In the genomic region with DNA sequence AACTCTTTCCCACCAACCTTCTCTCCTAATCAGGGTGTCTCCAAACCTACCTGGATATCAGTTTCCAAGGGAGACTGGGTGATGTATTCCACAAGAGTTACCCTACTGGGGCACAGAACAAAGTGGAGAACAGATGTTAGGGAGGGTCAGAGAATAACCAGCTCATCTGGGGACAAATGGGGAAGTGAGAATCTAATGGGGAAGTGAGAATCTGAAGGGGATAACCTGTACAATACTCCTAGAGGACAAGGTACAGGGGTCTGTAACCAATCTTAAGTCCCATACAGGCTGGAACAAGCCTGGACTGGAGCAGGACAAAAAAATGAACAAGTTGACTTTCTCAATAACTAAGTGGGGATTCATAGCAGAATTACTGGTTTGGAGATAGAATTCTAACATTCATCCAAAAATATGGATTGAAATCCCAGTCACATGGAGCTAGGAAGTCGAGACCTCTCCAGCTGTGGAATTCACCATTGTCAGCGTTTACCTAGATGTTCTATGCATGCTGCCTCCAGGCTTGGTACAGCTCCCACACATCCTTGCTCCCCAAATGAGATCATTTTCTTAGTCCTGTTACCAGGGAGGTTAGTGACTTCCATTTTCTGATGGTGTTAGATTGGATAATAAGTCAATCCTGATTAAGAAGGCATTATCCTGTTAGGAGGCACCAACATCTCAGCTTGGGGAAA, we compare ENCODE assay signal across 1 cellular context.
TF ChIP-seq lines count a peak whose summit lies in the region.

No MANE protein-coding gene starts in this region.

TF ChIP-seq in GM12878, 131 proteins besides CTCF, POLR2A, EP300 and RAD21 (continued from another document and continues in another):
- TF ChIP-seq, protein P1, sequence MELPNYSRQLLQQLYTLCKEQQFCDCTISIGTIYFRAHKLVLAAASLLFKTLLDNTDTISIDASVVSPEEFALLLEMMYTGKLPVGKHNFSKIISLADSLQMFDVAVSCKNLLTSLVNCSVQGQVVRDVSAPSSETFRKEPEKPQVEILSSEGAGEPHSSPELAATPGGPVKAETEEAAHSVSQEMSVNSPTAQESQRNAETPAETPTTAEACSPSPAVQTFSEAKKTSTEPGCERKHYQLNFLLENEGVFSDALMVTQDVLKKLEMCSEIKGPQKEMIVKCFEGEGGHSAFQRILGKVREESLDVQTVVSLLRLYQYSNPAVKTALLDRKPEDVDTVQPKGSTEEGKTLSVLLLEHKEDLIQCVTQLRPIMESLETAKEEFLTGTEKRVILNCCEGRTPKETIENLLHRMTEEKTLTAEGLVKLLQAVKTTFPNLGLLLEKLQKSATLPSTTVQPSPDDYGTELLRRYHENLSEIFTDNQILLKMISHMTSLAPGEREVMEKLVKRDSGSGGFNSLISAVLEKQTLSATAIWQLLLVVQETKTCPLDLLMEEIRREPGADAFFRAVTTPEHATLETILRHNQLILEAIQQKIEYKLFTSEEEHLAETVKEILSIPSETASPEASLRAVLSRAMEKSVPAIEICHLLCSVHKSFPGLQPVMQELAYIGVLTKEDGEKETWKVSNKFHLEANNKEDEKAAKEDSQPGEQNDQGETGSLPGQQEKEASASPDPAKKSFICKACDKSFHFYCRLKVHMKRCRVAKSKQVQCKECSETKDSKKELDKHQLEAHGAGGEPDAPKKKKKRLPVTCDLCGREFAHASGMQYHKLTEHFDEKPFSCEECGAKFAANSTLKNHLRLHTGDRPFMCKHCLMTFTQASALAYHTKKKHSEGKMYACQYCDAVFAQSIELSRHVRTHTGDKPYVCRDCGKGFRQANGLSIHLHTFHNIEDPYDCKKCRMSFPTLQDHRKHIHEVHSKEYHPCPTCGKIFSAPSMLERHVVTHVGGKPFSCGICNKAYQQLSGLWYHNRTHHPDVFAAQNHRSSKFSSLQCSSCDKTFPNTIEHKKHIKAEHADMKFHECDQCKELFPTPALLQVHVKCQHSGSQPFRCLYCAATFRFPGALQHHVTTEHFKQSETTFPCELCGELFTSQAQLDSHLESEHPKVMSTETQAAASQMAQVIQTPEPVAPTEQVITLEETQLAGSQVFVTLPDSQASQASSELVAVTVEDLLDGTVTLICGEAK (IDR thresholded peaks at IDR 0.05; ENCODE audit: borderline replicate concordance), result no peak
- TF ChIP-seq BHLHE40 (IDR thresholded peaks at IDR 0.05; ENCODE audit: borderline replicate concordance in 1 of 2, low read depth in 2 of 2, low read length in 1 of 2) (peak in 1 of 2 experiments; percentile 48; a peak in 1 of 4 replicates), FOXK2 (IDR thresholded peaks at IDR 0.05) (no peak), SPI1 (IDR thresholded peaks at IDR 0.05; ENCODE audit: borderline replicate concordance, insufficient read depth, low read depth, low read length) (peak; percentile 100), ZBED1 (IDR thresholded peaks at IDR 0.05; ENCODE audit: borderline replicate concordance) (peak; percentile 29; the same call in 1 of the 2 replicates), NFIC (IDR thresholded peaks at IDR 0.05; ENCODE audit: low read depth, low read length) (peak; percentile 93), ATF7 (IDR thresholded peaks at IDR 0.05; ENCODE audit: low read depth) (peak; percentile 54; the same call in 1 of the 2 replicates), SMAD1 (IDR thresholded peaks at IDR 0.05; ENCODE audit: low read depth, partially characterized antibody) (peak; percentile 49), MTA3 (IDR thresholded peaks at IDR 0.05; ENCODE audit: borderline replicate concordance, low read length) (peak; percentile 86; the same call in 1 of the 2 replicates), BMI1 (IDR thresholded peaks at IDR 0.05; ENCODE audit: borderline replicate concordance) (peak; percentile 95), MYB (IDR thresholded peaks at IDR 0.05; ENCODE audit: borderline replicate concordance, low read depth, low read length) (peak; percentile 83), MEF2B (IDR thresholded peaks at IDR 0.05; ENCODE audit: partially characterized antibody, poor library complexity, severe bottlenecking) (peak; percentile 74), IKZF1 (conservative IDR thresholded peaks at IDR 0.05) (peak; percentile 96), TCF12 (IDR thresholded peaks at IDR 0.05; ENCODE audit: low read depth, low read length) (peak; percentile 96), NR2F1 (conservative IDR thresholded peaks at IDR 0.05) (peak; percentile 63), FOXM1 (IDR thresholded peaks at IDR 0.05; ENCODE audit: low read depth, low read length) (peak; percentile 76; the same call in 1 of the 2 replicates), YY1 (IDR thresholded peaks at IDR 0.05; ENCODE audit: low read depth, low read length) (no peak), NRF1 (conservative IDR thresholded peaks at IDR 0.05; ENCODE audit: low read depth, low read length) (no peak), BCL11A (IDR thresholded peaks at IDR 0.05; ENCODE audit: low read depth, low read length) (peak; percentile 100), RELA (IDR thresholded peaks at IDR 0.05; ENCODE audit: borderline replicate concordance, partially characterized antibody) (peak; percentile 40), NR2C1 (IDR thresholded peaks at IDR 0.05) (no peak), CHD2 (IDR thresholded peaks at IDR 0.05; ENCODE audit: borderline replicate concordance, low read depth, low read length) (peak; percentile 90), TCF3 (IDR thresholded peaks at IDR 0.05; ENCODE audit: borderline replicate concordance, insufficient read depth, low read depth, low read length) (peak; percentile 96), SMARCA5 (IDR thresholded peaks at IDR 0.05) (no peak), IKZF2 (IDR thresholded peaks at IDR 0.05) (peak; percentile 98), MTA2 (IDR thresholded peaks at IDR 0.05; ENCODE audit: low read depth) (peak; percentile 96), JUNB (IDR thresholded peaks at IDR 0.05) (no peak), HDAC2 (IDR thresholded peaks at IDR 0.05) (no peak), PAX5 (IDR thresholded peaks at IDR 0.05; ENCODE audit: borderline replicate concordance, low read depth, low read length) (peak; percentile 94; the same call in 1 of the 2 replicates), POU2F2 (IDR thresholded peaks at IDR 0.05; ENCODE audit: borderline replicate concordance, low read depth, low read length) (peak; percentile 84), BRCA1 (IDR thresholded peaks at IDR 0.05; ENCODE audit: low read depth, low read length) (no peak), BACH1 (IDR thresholded peaks at IDR 0.05; ENCODE audit: borderline replicate concordance) (peak; percentile 96), TARDBP (IDR thresholded peaks at IDR 0.05; ENCODE audit: borderline replicate concordance) (no peak), TBL1XR1 (IDR thresholded peaks at IDR 0.05; ENCODE audit: low read depth, low read length) (peak; percentile 78; the same call in 1 of the 2 replicates), DPF2 (IDR thresholded peaks at IDR 0.05) (peak; percentile 100), RUNX3 (IDR thresholded peaks at IDR 0.05; ENCODE audit: low read length) (peak; percentile 80), HCFC1 (IDR thresholded peaks at IDR 0.05; ENCODE audit: low read length) (no peak)
- TF ChIP-seq, protein P2, sequence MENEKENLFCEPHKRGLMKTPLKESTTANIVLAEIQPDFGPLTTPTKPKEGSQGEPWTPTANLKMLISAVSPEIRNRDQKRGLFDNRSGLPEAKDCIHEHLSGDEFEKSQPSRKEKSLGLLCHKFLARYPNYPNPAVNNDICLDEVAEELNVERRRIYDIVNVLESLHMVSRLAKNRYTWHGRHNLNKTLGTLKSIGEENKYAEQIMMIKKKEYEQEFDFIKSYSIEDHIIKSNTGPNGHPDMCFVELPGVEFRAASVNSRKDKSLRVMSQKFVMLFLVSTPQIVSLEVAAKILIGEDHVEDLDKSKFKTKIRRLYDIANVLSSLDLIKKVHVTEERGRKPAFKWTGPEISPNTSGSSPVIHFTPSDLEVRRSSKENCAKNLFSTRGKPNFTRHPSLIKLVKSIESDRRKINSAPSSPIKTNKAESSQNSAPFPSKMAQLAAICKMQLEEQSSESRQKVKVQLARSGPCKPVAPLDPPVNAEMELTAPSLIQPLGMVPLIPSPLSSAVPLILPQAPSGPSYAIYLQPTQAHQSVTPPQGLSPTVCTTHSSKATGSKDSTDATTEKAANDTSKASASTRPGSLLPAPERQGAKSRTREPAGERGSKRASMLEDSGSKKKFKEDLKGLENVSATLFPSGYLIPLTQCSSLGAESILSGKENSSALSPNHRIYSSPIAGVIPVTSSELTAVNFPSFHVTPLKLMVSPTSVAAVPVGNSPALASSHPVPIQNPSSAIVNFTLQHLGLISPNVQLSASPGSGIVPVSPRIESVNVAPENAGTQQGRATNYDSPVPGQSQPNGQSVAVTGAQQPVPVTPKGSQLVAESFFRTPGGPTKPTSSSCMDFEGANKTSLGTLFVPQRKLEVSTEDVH (IDR thresholded peaks at IDR 0.05; ENCODE audit: low read depth, partially characterized antibody), result no peak
- TF ChIP-seq, protein P3, sequence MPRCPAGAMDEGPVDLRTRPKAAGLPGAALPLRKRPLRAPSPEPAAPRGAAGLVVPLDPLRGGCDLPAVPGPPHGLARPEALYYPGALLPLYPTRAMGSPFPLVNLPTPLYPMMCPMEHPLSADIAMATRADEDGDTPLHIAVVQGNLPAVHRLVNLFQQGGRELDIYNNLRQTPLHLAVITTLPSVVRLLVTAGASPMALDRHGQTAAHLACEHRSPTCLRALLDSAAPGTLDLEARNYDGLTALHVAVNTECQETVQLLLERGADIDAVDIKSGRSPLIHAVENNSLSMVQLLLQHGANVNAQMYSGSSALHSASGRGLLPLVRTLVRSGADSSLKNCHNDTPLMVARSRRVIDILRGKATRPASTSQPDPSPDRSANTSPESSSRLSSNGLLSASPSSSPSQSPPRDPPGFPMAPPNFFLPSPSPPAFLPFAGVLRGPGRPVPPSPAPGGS (IDR thresholded peaks at IDR 0.05; ENCODE audit: borderline replicate concordance, insufficient read depth, low read depth, low read length, poor library complexity, severe bottlenecking), result peak; percentile 90
- TF ChIP-seq, protein P4, sequence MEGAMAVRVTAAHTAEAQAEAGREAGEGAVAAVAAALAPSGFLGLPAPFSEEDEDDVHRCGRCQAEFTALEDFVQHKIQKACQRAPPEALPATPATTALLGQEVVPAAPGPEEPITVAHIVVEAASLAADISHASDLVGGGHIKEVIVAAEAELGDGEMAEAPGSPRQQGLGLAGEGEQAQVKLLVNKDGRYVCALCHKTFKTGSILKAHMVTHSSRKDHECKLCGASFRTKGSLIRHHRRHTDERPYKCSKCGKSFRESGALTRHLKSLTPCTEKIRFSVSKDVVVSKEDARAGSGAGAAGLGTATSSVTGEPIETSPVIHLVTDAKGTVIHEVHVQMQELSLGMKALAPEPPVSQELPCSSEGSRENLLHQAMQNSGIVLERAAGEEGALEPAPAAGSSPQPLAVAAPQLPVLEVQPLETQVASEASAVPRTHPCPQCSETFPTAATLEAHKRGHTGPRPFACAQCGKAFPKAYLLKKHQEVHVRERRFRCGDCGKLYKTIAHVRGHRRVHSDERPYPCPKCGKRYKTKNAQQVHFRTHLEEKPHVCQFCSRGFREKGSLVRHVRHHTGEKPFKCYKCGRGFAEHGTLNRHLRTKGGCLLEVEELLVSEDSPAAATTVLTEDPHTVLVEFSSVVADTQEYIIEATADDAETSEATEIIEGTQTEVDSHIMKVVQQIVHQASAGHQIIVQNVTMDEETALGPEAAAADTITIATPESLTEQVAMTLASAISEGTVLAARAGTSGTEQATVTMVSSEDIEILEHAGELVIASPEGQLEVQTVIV (IDR thresholded peaks at IDR 0.05; ENCODE audit: borderline replicate concordance, partially characterized antibody), result no peak
- TF ChIP-seq, protein P5, sequence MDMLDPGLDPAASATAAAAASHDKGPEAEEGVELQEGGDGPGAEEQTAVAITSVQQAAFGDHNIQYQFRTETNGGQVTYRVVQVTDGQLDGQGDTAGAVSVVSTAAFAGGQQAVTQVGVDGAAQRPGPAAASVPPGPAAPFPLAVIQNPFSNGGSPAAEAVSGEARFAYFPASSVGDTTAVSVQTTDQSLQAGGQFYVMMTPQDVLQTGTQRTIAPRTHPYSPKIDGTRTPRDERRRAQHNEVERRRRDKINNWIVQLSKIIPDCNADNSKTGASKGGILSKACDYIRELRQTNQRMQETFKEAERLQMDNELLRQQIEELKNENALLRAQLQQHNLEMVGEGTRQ (IDR thresholded peaks at IDR 0.05; ENCODE audit: borderline replicate concordance, low read depth, low read length), result no peak
- TF ChIP-seq, protein P6, sequence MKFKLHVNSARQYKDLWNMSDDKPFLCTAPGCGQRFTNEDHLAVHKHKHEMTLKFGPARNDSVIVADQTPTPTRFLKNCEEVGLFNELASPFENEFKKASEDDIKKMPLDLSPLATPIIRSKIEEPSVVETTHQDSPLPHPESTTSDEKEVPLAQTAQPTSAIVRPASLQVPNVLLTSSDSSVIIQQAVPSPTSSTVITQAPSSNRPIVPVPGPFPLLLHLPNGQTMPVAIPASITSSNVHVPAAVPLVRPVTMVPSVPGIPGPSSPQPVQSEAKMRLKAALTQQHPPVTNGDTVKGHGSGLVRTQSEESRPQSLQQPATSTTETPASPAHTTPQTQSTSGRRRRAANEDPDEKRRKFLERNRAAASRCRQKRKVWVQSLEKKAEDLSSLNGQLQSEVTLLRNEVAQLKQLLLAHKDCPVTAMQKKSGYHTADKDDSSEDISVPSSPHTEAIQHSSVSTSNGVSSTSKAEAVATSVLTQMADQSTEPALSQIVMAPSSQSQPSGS (IDR thresholded peaks at IDR 0.05; ENCODE audit: low read length), result peak; percentile 93
- TF ChIP-seq, protein P7, sequence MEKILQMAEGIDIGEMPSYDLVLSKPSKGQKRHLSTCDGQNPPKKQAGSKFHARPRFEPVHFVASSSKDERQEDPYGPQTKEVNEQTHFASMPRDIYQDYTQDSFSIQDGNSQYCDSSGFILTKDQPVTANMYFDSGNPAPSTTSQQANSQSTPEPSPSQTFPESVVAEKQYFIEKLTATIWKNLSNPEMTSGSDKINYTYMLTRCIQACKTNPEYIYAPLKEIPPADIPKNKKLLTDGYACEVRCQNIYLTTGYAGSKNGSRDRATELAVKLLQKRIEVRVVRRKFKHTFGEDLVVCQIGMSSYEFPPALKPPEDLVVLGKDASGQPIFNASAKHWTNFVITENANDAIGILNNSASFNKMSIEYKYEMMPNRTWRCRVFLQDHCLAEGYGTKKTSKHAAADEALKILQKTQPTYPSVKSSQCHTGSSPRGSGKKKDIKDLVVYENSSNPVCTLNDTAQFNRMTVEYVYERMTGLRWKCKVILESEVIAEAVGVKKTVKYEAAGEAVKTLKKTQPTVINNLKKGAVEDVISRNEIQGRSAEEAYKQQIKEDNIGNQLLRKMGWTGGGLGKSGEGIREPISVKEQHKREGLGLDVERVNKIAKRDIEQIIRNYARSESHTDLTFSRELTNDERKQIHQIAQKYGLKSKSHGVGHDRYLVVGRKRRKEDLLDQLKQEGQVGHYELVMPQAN (conservative IDR thresholded peaks at IDR 0.05), result peak; percentile 36; the same call in 1 of the 2 replicates
